ENCODE assay signal across 8 cellular contexts in genomic region chr17:39069114-39069756, GRCh38.
DNase-seq lines count a peak whose midpoint lies in the region; ATAC-seq and TF ChIP-seq lines count a peak whose summit lies in the region.

No MANE protein-coding gene starts in this region.

- H3K9me3 Mint-ChIP-seq in activated CD4-positive, alpha-beta T cell treated with anti-CD3 and anti-CD28 coated beads, Interleukin-2, amount 10 ng/mL, durations not matched to agents 24 days and 14 days, result no peaks in the 10 kb centered on the region
- no peaks in the 10 kb centered on the region for H3K9me3 Mint-ChIP-seq in naive B cell

- no peak overlapping the region for H3K4me2 ChIP-seq in KMS-11

- no peaks in the 10 kb centered on the region for H3K4me1 ChIP-seq in KMS-11 (ENCODE audit: low read depth, poor library complexity, severe bottlenecking)
- H3K4me1 ChIP-seq in SJCRH30, result no peaks in the 10 kb centered on the region

- intact Hi-C loops in activated CD4-positive, alpha-beta T cell treated with anti-CD3 and anti-CD28 coated beads, Interleukin-2, amount 10 ng/mL, durations not matched to agents 24 days and 14 days (cut with micrococcal nuclease), result no loop called here

- peak; percentile 77 for DNase-seq in activated CD4-positive, alpha-beta T cell treated with anti-CD3 and anti-CD28 coated beads, Interleukin-2, amount 10 ng/mL, durations not matched to agents 24 days and 14 days
- no peak for DNase-seq in activated CD4-positive, alpha-beta T cell treated with anti-CD3 and anti-CD28 coated beads for 1 hour
- DNase-seq in SJCRH30 (peak; percentile 26 to 63), epithelial cell of proximal tubule (ENCODE audit: low read depth) (no peak), naive B cell (peak; percentile 23)
- DNase-seq in stimulated activated CD4-positive, alpha-beta T cell treated with anti-CD3 and anti-CD28 coated beads, Interleukin-1b, Interleukin-23, amount 100 ng/mL, for 48 hours, result no peak

- no peak overlapping the region for H3K9ac ChIP-seq in KMS-11

- no peaks in the 10 kb centered on the region for H3K27me3 ChIP-seq in KMS-11 (ENCODE audit: insufficient read depth, low read depth)
- H3K27me3 ChIP-seq in SJCRH30, result peaks cover 12% of the 10 kb centered on the region; the same call in 1 of the 2 replicates

- H3K4me3 ChIP-seq in KMS-11 (IDR thresholded peaks at IDR 0.05; ENCODE audit: insufficient read depth, low read depth, low read length) (no peak overlapping the region), SJCRH30 (no peak overlapping the region), epithelial cell of proximal tubule (ENCODE audit: low read depth, low read length) (no peak overlapping the region)

- TF ChIP-seq CTCF in KMS-11 (conservative IDR thresholded peaks at IDR 0.05; ENCODE audit: low read depth, low read length), result peak; percentile 82
- peak; percentile 72 for TF ChIP-seq CTCF in epithelial cell of proximal tubule (conservative IDR thresholded peaks at IDR 0.05; ENCODE audit: low read depth, low read length)

- ATAC-seq in naive B cell (ENCODE audit: low read depth in 2 of 2), result peak; percentile 68 to 71
- ATAC-seq in HG03439 (IDR thresholded peaks at IDR 0.05; ENCODE audit: unreplicated experiment), result no peak

- H3K36me3 Mint-ChIP-seq in activated CD4-positive, alpha-beta T cell treated with anti-CD3 and anti-CD28 coated beads, Interleukin-2, amount 10 ng/mL, durations not matched to agents 24 days and 14 days (ENCODE audit: low read depth), result no peaks in the 10 kb centered on the region
- no peaks in the 10 kb centered on the region for H3K36me3 Mint-ChIP-seq in naive B cell

- peaks cover 13% of the 10 kb centered on the region for H3K4me1 Mint-ChIP-seq in activated CD4-positive, alpha-beta T cell treated with anti-CD3 and anti-CD28 coated beads, Interleukin-2, amount 10 ng/mL, durations not matched to agents 24 days and 14 days
- H3K4me1 Mint-ChIP-seq in naive B cell, result peaks cover 4 to 6% (median 5%) of the 10 kb centered on the region in 3 donors

- H2AFZ ChIP-seq in KMS-11 (ENCODE audit: low read depth), result no peak overlapping the region

- no peaks in the 10 kb centered on the region for H3K9me3 ChIP-seq in SJCRH30 (replicated peaks)

- peaks cover 2% of the 10 kb centered on the region for H3K27me3 Mint-ChIP-seq in activated CD4-positive, alpha-beta T cell treated with anti-CD3 and anti-CD28 coated beads, Interleukin-2, amount 10 ng/mL, durations not matched to agents 24 days and 14 days
- peaks cover 6 to 9% (median 9%) of the 10 kb centered on the region in 3 donors for H3K27me3 Mint-ChIP-seq in naive B cell

- H3K27ac ChIP-seq in KMS-11 (no peak overlapping the region), SJCRH30 (no peak overlapping the region)

- no peaks in the 10 kb centered on the region for H4K20me1 ChIP-seq in KMS-11 (ENCODE audit: insufficient read depth)

- H3K4me3 Mint-ChIP-seq in activated CD4-positive, alpha-beta T cell treated with anti-CD3 and anti-CD28 coated beads, Interleukin-2, amount 10 ng/mL, durations not matched to agents 24 days and 14 days, result no peak overlapping the region
- H3K4me3 Mint-ChIP-seq in naive B cell, result no peak overlapping the region

- no peaks in the 10 kb centered on the region for H3K79me2 ChIP-seq in KMS-11 (ENCODE audit: insufficient read depth, low read depth)

- no peak overlapping the region for H3K27ac Mint-ChIP-seq in activated CD4-positive, alpha-beta T cell treated with anti-CD3 and anti-CD28 coated beads, Interleukin-2, amount 10 ng/mL, durations not matched to agents 24 days and 14 days
- no peak overlapping the region for H3K27ac Mint-ChIP-seq in naive B cell

- H3K36me3 ChIP-seq in KMS-11 (ENCODE audit: insufficient read depth) (no peaks in the 10 kb centered on the region), SJCRH30 (no peaks in the 10 kb centered on the region)

Comparison
In these comparisons a context has a peak if more than half of its experiments do, and no peak if none do; other contexts are left out.
1. DNase-seq: peak in activated CD4-positive, alpha-beta T cell treated with anti-CD3 and anti-CD28 coated beads, Interleukin-2, amount 10 ng/mL, durations not matched to agents 24 days and 14 days (single experiment), SJCRH30 (2 of 2) and naive B cell (single experiment); none in activated CD4-positive, alpha-beta T cell treated with anti-CD3 and anti-CD28 coated beads for 1 hour (single experiment), epithelial cell of proximal tubule (single experiment) and stimulated activated CD4-positive, alpha-beta T cell treated with anti-CD3 and anti-CD28 coated beads, Interleukin-1b, Interleukin-23, amount 100 ng/mL, for 48 hours (single experiment).